13 cellular contexts compared by ENCODE assay signal in genomic region chr6:65776332-65776731, GRCh38.
DNase-seq lines count a peak whose midpoint lies in the region; ATAC-seq and TF ChIP-seq lines count a peak whose summit lies in the region.
"Had no signal": no experiment of that assay in that cellular context is flagged by ENCODE, and none has a peak within 500 bp of the region (broad histone marks: within the 10 kb centered on the region; RNA-seq: fewer than 3 reads in every experiment).

No MANE protein-coding gene starts in this region.

- TF ChIP-seq POLR2A in testis (IDR thresholded peaks at IDR 0.05) (no peak), GM18505 (IDR thresholded peaks at IDR 0.05; ENCODE audit: borderline replicate concordance, extremely low read depth, insufficient read depth, insufficient read length) (no peak)

- intact Hi-C loops in testis (cut with DNase I; ENCODE audit: low total_unique reads) = no loop called here

- ATAC-seq in HG02973 (IDR thresholded peaks at IDR 0.05; ENCODE audit: unreplicated experiment) (no peak), GM18505 (IDR thresholded peaks at IDR 0.05; ENCODE audit: unreplicated experiment) (no peak)
- ATAC-seq: activated CD8-positive, alpha-beta T cell treated with anti-CD3 and anti-CD28 coated beads for 36 hours had no signal

- H3K27ac ChIP-seq in testis = no peak overlapping the region
- H3K27ac ChIP-seq: tibial artery had no signal

- 51 to 54% methylated on average over 4 of the region's 4 CpGs for WGBS in testis, 2 donors

- no peaks in the 10 kb centered on the region for H3K36me3 ChIP-seq in testis (ENCODE audit: low read depth, missing control alignments)
- H3K36me3 ChIP-seq: tibial artery had no signal

- TF ChIP-seq CTCF in testis (IDR thresholded peaks at IDR 0.05) = no peak
- TF ChIP-seq CTCF in GM10266 (IDR thresholded peaks at IDR 0.05; ENCODE audit: control insufficient read depth, insufficient read depth, low read depth, missing control alignments) = no peak

- no peaks in the 10 kb centered on the region for H3K27me3 ChIP-seq in testis
- H3K27me3 ChIP-seq: tibial artery had no signal

- no peaks in the 10 kb centered on the region for H3K9me3 ChIP-seq in testis
- H3K9me3 ChIP-seq: tibial artery had no signal

- DNase-seq in NCI-H524 (lab: John Stamatoyannopoulos, UW) = peak; percentile 3 to 66
- DNase-seq in NCI-H524 treated with DMSO at 0.1 percent for 48 hours (lab: John Stamatoyannopoulos, UW) = no peak
- DNase-seq in RKO (ENCODE audit: low spot score) = peak; percentile 1
- DNase-seq in foreskin melanocyte = peak; percentile 56
- peak; percentile 20 for DNase-seq in testis
- DNase-seq in GM10266 (ENCODE audit: extremely low spot score) = no peak
- DNase-seq: activated CD8-positive, alpha-beta T cell treated with anti-CD3 and anti-CD28 coated beads for 36 hours; HCEC 1CT; NCI-H1048; occipital lobe; tibial artery had no signal

- no peaks in the 10 kb centered on the region for H3K4me1 ChIP-seq in testis
- H3K4me1 ChIP-seq: tibial artery had no signal

- no peak overlapping the region for H3K4me3 ChIP-seq in testis
- H3K4me3 ChIP-seq: tibial artery had no signal

Comparison
In these comparisons a context has a peak if more than half of its experiments do, and no peak if none do; other contexts are left out.
1. DNase-seq: peak in NCI-H524 (2 of 2), RKO (single experiment), foreskin melanocyte (single experiment) and testis (single experiment); none in NCI-H524 treated with DMSO at 0.1 percent for 48 hours (single experiment) and GM10266 (single experiment).